ENCODE assay signal across 23 cellular contexts in the genomic region with DNA sequence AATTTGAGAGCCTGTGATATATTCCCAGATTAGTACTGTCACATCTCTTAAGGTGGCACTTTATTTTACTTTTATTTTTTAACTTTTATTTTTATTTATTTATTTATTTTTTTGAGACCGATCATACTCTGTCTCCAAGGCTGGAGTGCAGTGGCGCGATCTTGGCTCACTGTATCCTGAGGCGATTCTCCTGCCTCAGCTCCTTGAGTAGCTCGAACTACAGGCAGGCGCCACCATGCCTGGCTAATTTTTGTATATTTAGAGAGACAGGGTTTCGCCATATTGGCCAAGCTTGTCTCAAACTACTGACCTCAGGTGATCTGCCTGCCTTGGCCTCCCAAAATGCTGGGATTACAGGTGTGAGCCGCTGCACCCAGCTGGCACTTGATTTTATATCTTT.
"Had no signal": no experiment of that assay in that cellular context is flagged by ENCODE, and none has a peak within 500 bp of the region (broad histone marks: within the 10 kb centered on the region; RNA-seq: fewer than 3 reads in every experiment).

No MANE protein-coding gene starts in this region.

- H3K4me3 Mint-ChIP-seq: activated CD4-positive, alpha-beta T cell treated with anti-CD3 and anti-CD28 coated beads for 36 hours; activated CD8-positive, alpha-beta memory T cell treated with anti-CD3 and anti-CD28 coated beads, Interleukin-2, amount 10 ng/mL, durations not matched to agents 7 days and 5 days; activated naive CD8-positive, alpha-beta T cell treated with anti-CD3 and anti-CD28 coated beads for 36 hours; activated T-helper 17 cell treated with anti-CD3 and anti-CD28 coated beads, Interleukin-2, amount 50 U/mL, for 72 hours; central memory CD8-positive, alpha-beta T cell; naive B cell; stimulated activated naive B cell treated with anti-CD40 and anti-IgM and Interleukin-4, amounts not matched to agents 10 μg/mL and 1 μg/mL and 100 μg/mL, for 72 hours had no signal

- H3K36me3 Mint-ChIP-seq: activated CD8-positive, alpha-beta memory T cell treated with anti-CD3 and anti-CD28 coated beads, Interleukin-2, amount 10 ng/mL, durations not matched to agents 7 days and 5 days; activated naive CD8-positive, alpha-beta T cell treated with anti-CD3 and anti-CD28 coated beads for 36 hours; naive B cell; stimulated activated naive B cell treated with anti-CD40 and anti-IgM and Interleukin-4, amounts not matched to agents 10 μg/mL and 1 μg/mL and 100 μg/mL, for 72 hours had no signal

- H3K9me3 ChIP-seq: colonic mucosa, pancreas, thoracic aorta had no signal

- H3K4me1 ChIP-seq: colonic mucosa, foreskin keratinocyte had no signal

- H3K36me3 ChIP-seq: colonic mucosa, pancreas, thoracic aorta, WERI-Rb-1 had no signal

- DNase-seq: activated CD4-positive, alpha-beta T cell treated with anti-CD3 and anti-CD28 coated beads for 36 hours; activated CD4-positive, alpha-beta T cell treated with anti-CD3 and anti-CD28 coated beads, Interleukin-2, amount 50 U/mL, for 48 hours; activated CD8-positive, alpha-beta memory T cell treated with anti-CD3 and anti-CD28 coated beads, Interleukin-2, amount 10 ng/mL, durations not matched to agents 7 days and 5 days; activated naive CD4-positive, alpha-beta T cell; activated naive CD8-positive, alpha-beta T cell treated with anti-CD3 and anti-CD28 coated beads for 36 hours; amniotic stem cell; colonic mucosa; hippocampal formation; naive B cell; pancreas; stimulated activated naive B cell treated with anti-CD40 and anti-IgM and Interleukin-4, amounts not matched to agents 10 μg/mL and 1 μg/mL and 100 μg/mL, for 72 hours; SW 1271; T-helper 2 cell; WERI-Rb-1 had no signal

- H3K4me1 Mint-ChIP-seq: activated CD8-positive, alpha-beta memory T cell treated with anti-CD3 and anti-CD28 coated beads, Interleukin-2, amount 10 ng/mL, durations not matched to agents 7 days and 5 days; central memory CD8-positive, alpha-beta T cell had no signal

- H3K4me3 ChIP-seq: colonic mucosa, lung, pancreas, thoracic aorta had no signal

- H3K27ac ChIP-seq: colonic mucosa, foreskin keratinocyte, pancreas, thoracic aorta, WERI-Rb-1 had no signal

- H3K27me3 Mint-ChIP-seq: activated CD8-positive, alpha-beta memory T cell treated with anti-CD3 and anti-CD28 coated beads, Interleukin-2, amount 10 ng/mL, durations not matched to agents 7 days and 5 days; brain; central memory CD8-positive, alpha-beta T cell; naive B cell had no signal

- H3K27ac Mint-ChIP-seq: activated CD8-positive, alpha-beta memory T cell treated with anti-CD3 and anti-CD28 coated beads, Interleukin-2, amount 10 ng/mL, durations not matched to agents 7 days and 5 days; activated naive CD8-positive, alpha-beta T cell treated with anti-CD3 and anti-CD28 coated beads for 36 hours; activated T-helper 17 cell treated with anti-CD3 and anti-CD28 coated beads, Interleukin-2, amount 50 U/mL, for 72 hours; naive B cell; stimulated activated naive B cell treated with anti-CD40 and anti-IgM and Interleukin-4, amounts not matched to agents 10 μg/mL and 1 μg/mL and 100 μg/mL, for 72 hours had no signal

- H3K9me3 Mint-ChIP-seq: activated naive CD8-positive, alpha-beta T cell treated with anti-CD3 and anti-CD28 coated beads for 36 hours; brain; central memory CD8-positive, alpha-beta T cell; naive B cell; stimulated activated naive B cell treated with anti-CD40 and anti-IgM and Interleukin-4, amounts not matched to agents 10 μg/mL and 1 μg/mL and 100 μg/mL, for 72 hours had no signal

- H3K27me3 ChIP-seq: colonic mucosa, foreskin keratinocyte, pancreas had no signal

- ATAC-seq: activated CD8-positive, alpha-beta memory T cell treated with anti-CD3 and anti-CD28 coated beads, Interleukin-2, amount 10 ng/mL, durations not matched to agents 7 days and 5 days; activated T-helper 17 cell treated with anti-CD3 and anti-CD28 coated beads, Interleukin-2, amount 50 U/mL, for 72 hours; left lobe of liver; sciatic nerve; stimulated activated naive B cell treated with anti-CD40 and anti-IgM and Interleukin-4, amounts not matched to agents 10 μg/mL and 1 μg/mL and 100 μg/mL, for 72 hours had no signal

- FAIRE-seq: islet of Langerhans, pancreas had no signal
